ENCODE assay signal across 9 cellular contexts in genomic region chr2:11248-11941, GRCh38. TPM values are rescaled to one million over a fixed set of nuclear protein-coding genes. Genes with fewer than 3 reads are reported as not detected.
A peak's percentile ranks its signal among the peaks of the same experiment; 100 is the strongest.
DNase-seq lines count a peak whose midpoint lies in the region; ATAC-seq and TF ChIP-seq lines count a peak whose summit lies in the region.
"Had no signal": no experiment of that assay in that cellular context is flagged by ENCODE, and none has a peak within 500 bp of the region (broad histone marks: within the 10 kb centered on the region; RNA-seq: fewer than 3 reads in every experiment).

No MANE protein-coding gene starts in this region.

- no peaks in the 10 kb centered on the region for H3F3A ChIP-seq in GM23248 (ENCODE audit: insufficient read depth)
- no peaks in the 10 kb centered on the region for H3F3A ChIP-seq in SU-DHL-6 (ENCODE audit: insufficient read depth)

- no peaks in the 10 kb centered on the region for H3K9me3 Mint-ChIP-seq in activated naive CD8-positive, alpha-beta T cell treated with anti-CD3 and anti-CD28 coated beads, Interleukin-2, amount 50 U/mL, for 24 hours
- no peaks in the 10 kb centered on the region for H3K9me3 Mint-ChIP-seq in immature natural killer cell
- H3K9me3 Mint-ChIP-seq: T-helper 1 cell treated with Interleukin-12 subunit alpha and Interleukin-12 subunit beta and Interleukin-4 antibody, amounts not matched to agents 30 μg/mL and 1 μg/mL, for 36 hours had no signal

- H3K27me3 Mint-ChIP-seq in activated naive CD8-positive, alpha-beta T cell treated with anti-CD3 and anti-CD28 coated beads, Interleukin-2, amount 50 U/mL, for 24 hours = peaks cover 9% of the 10 kb centered on the region
- peaks cover 0 to 8% (median 2%) of the 10 kb centered on the region in 3 donors for H3K27me3 Mint-ChIP-seq in immature natural killer cell (ENCODE audit: low read depth in 3 of 3)

- H3K27ac ChIP-seq in GM23248 (no peak overlapping the region), SU-DHL-6 (ENCODE audit: low read depth, low read length) (no peak overlapping the region)

- no peaks in the 10 kb centered on the region for H4K20me1 ChIP-seq in GM23248 (ENCODE audit: insufficient read depth)
- no peaks in the 10 kb centered on the region for H4K20me1 ChIP-seq in SU-DHL-6 (ENCODE audit: low read depth, low read length)

- peak; percentile 26 for TF ChIP-seq CTCF in SU-DHL-6 (IDR thresholded peaks at IDR 0.05; ENCODE audit: insufficient read depth, low read length, poor library complexity, severe bottlenecking)

- H3K4me3 ChIP-seq in GM23248 = no peak overlapping the region
- no peak overlapping the region for H3K4me3 ChIP-seq in SU-DHL-6 (ENCODE audit: insufficient read depth, low read length, poor library complexity, severe bottlenecking)

- H3K36me3 ChIP-seq in GM23248 (ENCODE audit: low read depth) (no peaks in the 10 kb centered on the region), SU-DHL-6 (ENCODE audit: low read length) (no peaks in the 10 kb centered on the region)

- in situ Hi-C loops in GM23248 (cut with MboI) = no loop called here

- 55 to 59% methylated on average over 39 to 49 of the region's 54 CpGs for WGBS in GM23248 (ENCODE audit: low coverage in 1 of 2, low lambda C conversion rate in 2 of 2, missing lambda C conversion rate in 2 of 2), 2 experiments

- H3K4me2 ChIP-seq in GM23248 (ENCODE audit: unreplicated experiment) (no peak overlapping the region), SU-DHL-6 (ENCODE audit: low read depth, low read length, poor library complexity, severe bottlenecking) (no peak overlapping the region)

- no peaks in the 10 kb centered on the region for H3K79me2 ChIP-seq in GM23248 (ENCODE audit: insufficient read depth)
- H3K79me2 ChIP-seq in SU-DHL-6 (ENCODE audit: insufficient read depth, low read length) = no peaks in the 10 kb centered on the region

- no peak overlapping the region for H3K27ac Mint-ChIP-seq in activated naive CD8-positive, alpha-beta T cell treated with anti-CD3 and anti-CD28 coated beads, Interleukin-2, amount 50 U/mL, for 24 hours
- no peak overlapping the region for H3K27ac Mint-ChIP-seq in immature natural killer cell
- H3K27ac Mint-ChIP-seq: T-helper 1 cell treated with Interleukin-12 subunit alpha and Interleukin-12 subunit beta and Interleukin-4 antibody, amounts not matched to agents 30 μg/mL and 1 μg/mL, for 36 hours had no signal

- H3K36me3 Mint-ChIP-seq in activated naive CD8-positive, alpha-beta T cell treated with anti-CD3 and anti-CD28 coated beads, Interleukin-2, amount 50 U/mL, for 24 hours (ENCODE audit: low read depth) = no peaks in the 10 kb centered on the region
- no peaks in the 10 kb centered on the region for H3K36me3 Mint-ChIP-seq in immature natural killer cell

- ATAC-seq in activated naive CD8-positive, alpha-beta T cell treated with anti-CD3 and anti-CD28 coated beads, Interleukin-2, amount 50 U/mL, for 24 hours = peak; percentile 52
- no peak for ATAC-seq in GM21367 (IDR thresholded peaks at IDR 0.05; ENCODE audit: unreplicated experiment)

- DNase-seq in GM23248 (peak; percentile 57), immature natural killer cell (peak; percentile 52 to 77 (median 59)), LoVo (ENCODE audit: low spot score) (no peak), midbrain (lab: John Stamatoyannopoulos, UW) (no peak)
- DNase-seq in activated naive CD8-positive, alpha-beta T cell treated with anti-CD3 and anti-CD28 coated beads, Interleukin-2, amount 50 U/mL, for 24 hours = peak; percentile 72
- DNase-seq in stimulated activated CD4-positive, alpha-beta T cell treated with anti-CD3 and anti-CD28 coated beads, Interleukin-2, amount 100 ng/mL, for 24 hours = peak; percentile 65 to 79

- H3K9me3 ChIP-seq in GM23248 (ENCODE audit: low read depth) = no peaks in the 10 kb centered on the region
- H3K9me3 ChIP-seq in SU-DHL-6 (ENCODE audit: insufficient read depth, low read length) = no peaks in the 10 kb centered on the region

- no peak overlapping the region for H3K4me3 Mint-ChIP-seq in activated naive CD8-positive, alpha-beta T cell treated with anti-CD3 and anti-CD28 coated beads, Interleukin-2, amount 50 U/mL, for 24 hours
- H3K4me3 Mint-ChIP-seq in immature natural killer cell = peak overlapping the region in 2 of 5 donors; percentile 15 to 21
- H3K4me3 Mint-ChIP-seq: T-helper 1 cell treated with Interleukin-12 subunit alpha and Interleukin-12 subunit beta and Interleukin-4 antibody, amounts not matched to agents 30 μg/mL and 1 μg/mL, for 36 hours had no signal

- H3K27me3 ChIP-seq in GM23248 (replicated peaks; ENCODE audit: insufficient read depth) = no peaks in the 10 kb centered on the region
- no peaks in the 10 kb centered on the region for H3K27me3 ChIP-seq in SU-DHL-6 (ENCODE audit: low read length)

- no peak overlapping the region for H2AFZ ChIP-seq in GM23248
- no peak overlapping the region for H2AFZ ChIP-seq in SU-DHL-6 (ENCODE audit: low read depth, low read length, severe bottlenecking)

- peaks cover 4% of the 10 kb centered on the region for H3K4me1 Mint-ChIP-seq in activated naive CD8-positive, alpha-beta T cell treated with anti-CD3 and anti-CD28 coated beads, Interleukin-2, amount 50 U/mL, for 24 hours
- peaks cover 3 to 5% of the 10 kb centered on the region in 2 donors for H3K4me1 Mint-ChIP-seq in immature natural killer cell

- no peaks in the 10 kb centered on the region for H3K4me1 ChIP-seq in GM23248 (ENCODE audit: insufficient read depth)

- H3K9me2 ChIP-seq in GM23248 (ENCODE audit: insufficient read depth) (no peaks in the 10 kb centered on the region), SU-DHL-6 (replicated peaks; ENCODE audit: insufficient read depth, low read length) (no peaks in the 10 kb centered on the region)

- H3K9ac ChIP-seq in GM23248 (no peak overlapping the region), SU-DHL-6 (ENCODE audit: low read length) (no peak overlapping the region)

RNA-seq across cellular contexts. Expression of gene FAM110C, which starts 34.9 kb away (rescaled TPM):
- total RNA-seq in GM23248 (2014; rRNA removed; shearing (Covaris generic)) = not detected in 2 replicates
- polyA plus RNA-seq in GM23248 (2016; fragmentation: Nextera tagmentation; extraction: Ambion mirVana) (not detected in 2 replicates), immature natural killer cell (1 to 10 TPM in 2 of 3 donors, not detected in 1; 1.9 to 2.8 TPM)

Comparison
In these comparisons a context has a peak if more than half of its experiments do, and no peak if none do; other contexts are left out.
1. DNase-seq: peak in GM23248 (single experiment), activated naive CD8-positive, alpha-beta T cell treated with anti-CD3 and anti-CD28 coated beads, Interleukin-2, amount 50 U/mL, for 24 hours (single experiment), immature natural killer cell (3 of 3) and stimulated activated CD4-positive, alpha-beta T cell treated with anti-CD3 and anti-CD28 coated beads, Interleukin-2, amount 100 ng/mL, for 24 hours (2 of 2); none in LoVo (single experiment) and midbrain (single experiment).